In the genomic region with DNA sequence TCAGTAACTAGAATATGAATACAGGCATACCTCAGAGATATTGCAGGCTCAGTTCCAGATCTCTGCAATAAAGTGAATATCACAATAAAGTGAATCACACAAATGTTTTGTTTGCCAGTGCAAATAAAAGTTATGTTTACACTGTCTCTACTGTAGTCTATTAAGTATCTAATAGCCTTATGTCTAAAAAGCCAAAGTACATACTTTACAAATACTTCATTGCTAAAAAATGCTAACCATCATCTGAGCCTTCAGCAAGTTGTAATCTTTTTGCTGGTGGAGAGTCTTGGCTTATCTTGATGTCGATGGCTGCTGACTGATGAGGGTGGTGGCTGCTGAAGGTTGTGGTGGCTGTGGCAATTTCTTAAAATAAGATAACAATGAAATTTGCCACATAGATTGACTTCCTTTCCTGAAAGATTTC, we compare ENCODE assay signal across 22 cellular contexts.
DNase-seq lines count a peak whose midpoint lies in the region; ATAC-seq, FAIRE-seq and TF ChIP-seq lines count a peak whose summit lies in the region.
"Had no signal": no experiment of that assay in that cellular context is flagged by ENCODE, and none has a peak within 500 bp of the region (broad histone marks: within the 10 kb centered on the region; RNA-seq: fewer than 3 reads in every experiment).

No MANE protein-coding gene starts in this region.

- no peak overlapping the region for H2AFZ ChIP-seq in astrocyte (ENCODE audit: low read depth, low read length)

- TF ChIP-seq CTCF in A549 (IDR thresholded peaks at IDR 0.05) (no peak), astrocyte (IDR thresholded peaks at IDR 0.05; ENCODE audit: insufficient read depth, low read depth, low read length) (no peak), lower lobe of right lung (IDR thresholded peaks at IDR 0.05) (no peak)

- H3K27ac ChIP-seq in A549 (peak overlapping the region; percentile 3 to 34; a peak in 1 of 6 replicates), astrocyte (ENCODE audit: low read depth, low read length) (no peak overlapping the region), lower lobe of right lung (no peak overlapping the region)
- H3K27ac ChIP-seq: breast epithelium, psoas muscle had no signal

- H3K4me3 Mint-ChIP-seq in astrocyte (ENCODE audit: unreplicated experiment): no peak overlapping the region
- H3K4me3 Mint-ChIP-seq in activated T-helper 17 cell treated with anti-CD3 and anti-CD28 coated beads, Interleukin-2, amount 50 U/mL, for 72 hours: no peak overlapping the region
- H3K4me3 Mint-ChIP-seq: effector memory CD8-positive, alpha-beta T cell; naive thymus-derived CD4-positive, alpha-beta T cell had no signal

- POLR2A ChIA-PET in A549 (lab: Yijun Ruan, JAX): no interaction called here

- 0% methylated on average over 1 of the region's 1 CpG for WGBS in A549 (ENCODE audit: missing lambda C conversion rate)

- H3K4me2 ChIP-seq in A549 (peak overlapping the region; percentile 48), astrocyte (ENCODE audit: low read length) (no peak overlapping the region)

- H3K9me3 Mint-ChIP-seq in astrocyte (ENCODE audit: unreplicated experiment): no peaks in the 10 kb centered on the region
- no peaks in the 10 kb centered on the region for H3K9me3 Mint-ChIP-seq in activated T-helper 17 cell treated with anti-CD3 and anti-CD28 coated beads, Interleukin-2, amount 50 U/mL, for 72 hours
- H3K9me3 Mint-ChIP-seq: effector memory CD8-positive, alpha-beta T cell; naive thymus-derived CD4-positive, alpha-beta T cell had no signal

- H3K4me3 ChIP-seq in A549: no peak overlapping the region
- H3K4me3 ChIP-seq in astrocyte (ENCODE audit: insufficient read depth, low read depth, low read length): no peak overlapping the region
- H3K4me3 ChIP-seq in lower lobe of right lung: no peak overlapping the region
- H3K4me3 ChIP-seq: breast epithelium, psoas muscle had no signal

- H3K79me2 ChIP-seq in astrocyte (ENCODE audit: insufficient read depth, low read length): no peaks in the 10 kb centered on the region

- no peak overlapping the region for H3K9ac ChIP-seq in astrocyte (ENCODE audit: low read length)

- TF ChIP-seq RAD21 in A549 (conservative IDR thresholded peaks at IDR 0.05 in 1 of 2, IDR thresholded peaks at IDR 0.05 in 1 of 2): no peak; a peak in 1 of 5 replicates

- FAIRE-seq in A549 (lab: Jason Lieb, UNC): no peak
- peak; percentile 81 for FAIRE-seq in astrocyte (lab: Jason Lieb, UNC)
- FAIRE-seq: GM12892 had no signal

- H3K27ac Mint-ChIP-seq in astrocyte (ENCODE audit: unreplicated experiment): no peak overlapping the region
- no peak overlapping the region for H3K27ac Mint-ChIP-seq in activated T-helper 17 cell treated with anti-CD3 and anti-CD28 coated beads, Interleukin-2, amount 50 U/mL, for 72 hours
- H3K27ac Mint-ChIP-seq: effector memory CD8-positive, alpha-beta T cell; naive thymus-derived CD4-positive, alpha-beta T cell had no signal

- peaks cover 33% of the 10 kb centered on the region for H3K4me1 Mint-ChIP-seq in astrocyte (ENCODE audit: low read depth, unreplicated experiment)
- H3K4me1 Mint-ChIP-seq in activated T-helper 17 cell treated with anti-CD3 and anti-CD28 coated beads, Interleukin-2, amount 50 U/mL, for 72 hours: peaks cover 4% of the 10 kb centered on the region

- peaks cover 55% of the 10 kb centered on the region for H3K4me1 ChIP-seq in A549
- peaks cover 18% of the 10 kb centered on the region for H3K4me1 ChIP-seq in astrocyte (ENCODE audit: insufficient read depth, low read length)
- peaks cover 19% of the 10 kb centered on the region for H3K4me1 ChIP-seq in lower lobe of right lung
- H3K4me1 ChIP-seq: breast epithelium, psoas muscle had no signal

- H3K36me3 Mint-ChIP-seq in astrocyte (ENCODE audit: low read depth, unreplicated experiment): peaks cover 20% of the 10 kb centered on the region
- H3K36me3 Mint-ChIP-seq in activated T-helper 17 cell treated with anti-CD3 and anti-CD28 coated beads, Interleukin-2, amount 50 U/mL, for 72 hours (ENCODE audit: low read depth): no peaks in the 10 kb centered on the region
- H3K36me3 Mint-ChIP-seq: naive thymus-derived CD4-positive, alpha-beta T cell had no signal

- TF ChIP-seq POLR2A in A549 (IDR thresholded peaks at IDR 0.05; ENCODE audit: low read length): no peak

- CTCF ChIA-PET in A549 (lab: Yijun Ruan, JAX): interaction anchor here (0.6 to 1.4 kb wide), 4 partner anchors 11 to 353 kb away, joined by 3 to 5 read pairs (median 3); no protein-coding TSS in a partner anchor

- no peak; a peak in 1 of 5 replicates for TF ChIP-seq EP300 in A549 (IDR thresholded peaks at IDR 0.05)

- intact Hi-C loops in lower lobe of right lung (cut with DNase I): no loop called here

- ATAC-seq in A549 (peak; percentile 82 to 86), lower lobe of right lung (peak; percentile 13 to 57), esophagus mucosa (no peak), HG03039 (IDR thresholded peaks at IDR 0.05; ENCODE audit: unreplicated experiment) (no peak), HG03378 (IDR thresholded peaks at IDR 0.05; ENCODE audit: unreplicated experiment) (no peak)
- no peak for ATAC-seq in activated T-helper 17 cell treated with anti-CD3 and anti-CD28 coated beads, Interleukin-2, amount 50 U/mL, for 72 hours (replicated peaks)
- ATAC-seq: effector memory CD8-positive, alpha-beta T cell; naive thymus-derived CD4-positive, alpha-beta T cell; psoas muscle had no signal

- DNase-seq in A549 (ENCODE audit: low read depth in 1 of 2, low spot score in 1 of 2) (peak in 1 of 2 experiments; percentile 62), HT-29 (ENCODE audit: low spot score) (peak; percentile 5), astrocyte (ENCODE audit: low read depth) (peak; percentile 72), lower lobe of right lung (no peak)
- DNase-seq: ACHN; activated CD4-positive, alpha-beta T cell treated with anti-CD3 and anti-CD28 coated beads, Interleukin-2, amount 50 U/mL, for 1 hour; activated naive CD4-positive, alpha-beta T cell treated with Interleukin-2 at 50 U/mL for 16 hours; COR-L47; effector memory CD8-positive, alpha-beta T cell; naive thymus-derived CD4-positive, alpha-beta T cell; NCI-H1436 treated with DMSO at 0.1 percent for 48 hours; NCI-H345; psoas muscle; Right ventricle myocardium superior; stimulated activated naive CD4-positive, alpha-beta T cell; T-helper 9 cell had no signal

- peaks cover 37% of the 10 kb centered on the region for H3K36me3 ChIP-seq in astrocyte (ENCODE audit: insufficient read depth, low read length)
- peaks cover 25% of the 10 kb centered on the region for H3K36me3 ChIP-seq in lower lobe of right lung
- H3K36me3 ChIP-seq: breast epithelium had no signal

- H3K27me3 Mint-ChIP-seq in astrocyte (ENCODE audit: low read depth, unreplicated experiment): no peaks in the 10 kb centered on the region
- peaks cover 7% of the 10 kb centered on the region for H3K27me3 Mint-ChIP-seq in activated T-helper 17 cell treated with anti-CD3 and anti-CD28 coated beads, Interleukin-2, amount 50 U/mL, for 72 hours
- H3K27me3 Mint-ChIP-seq: naive thymus-derived CD4-positive, alpha-beta T cell had no signal

- H3K27me3 ChIP-seq in astrocyte (ENCODE audit: insufficient read depth, low read length) (no peaks in the 10 kb centered on the region), lower lobe of right lung (ENCODE audit: low read depth) (no peaks in the 10 kb centered on the region)
- H3K27me3 ChIP-seq: breast epithelium had no signal

- no peaks in the 10 kb centered on the region for H3K9me3 ChIP-seq in A549
- H3K9me3 ChIP-seq in astrocyte (ENCODE audit: insufficient read depth, low read depth, low read length): no peaks in the 10 kb centered on the region
- no peaks in the 10 kb centered on the region for H3K9me3 ChIP-seq in lower lobe of right lung
- H3K9me3 ChIP-seq: breast epithelium, psoas muscle had no signal

- no peaks in the 10 kb centered on the region for H4K20me1 ChIP-seq in astrocyte (ENCODE audit: insufficient read depth, low read length)

TF ChIP-seq in A549, 52 proteins besides CTCF, POLR2A, EP300 and RAD21:
- TF ChIP-seq JUN (IDR thresholded peaks at IDR 0.05) (peak in 1 of 2 experiments; percentile 86; a peak in 1 of 5 replicates), CBX2 (IDR thresholded peaks at IDR 0.05; ENCODE audit: borderline replicate concordance, low read depth) (no peak), JUNB (IDR thresholded peaks at IDR 0.05) (peak; percentile 91), GATA3 (IDR thresholded peaks at IDR 0.05; ENCODE audit: borderline replicate concordance) (peak; percentile 87), ZFP36 (IDR thresholded peaks at IDR 0.05; ENCODE audit: borderline replicate concordance, partially characterized antibody) (no peak), CEBPB (IDR thresholded peaks at IDR 0.05) (peak; percentile 29 to 67; a peak in 2 of 4 replicates), FOSL2 (IDR thresholded peaks at IDR 0.05) (peak; percentile 46; the same call in 1 of the 2 replicates), FOSL2 (CRISPR knock-in tag; IDR thresholded peaks at IDR 0.05) (peak; percentile 75), HDAC2 (IDR thresholded peaks at IDR 0.05) (no peak), TP53 (CRISPR knock-in tag; IDR thresholded peaks at IDR 0.05) (no peak)
- TF ChIP-seq, protein P1, sequence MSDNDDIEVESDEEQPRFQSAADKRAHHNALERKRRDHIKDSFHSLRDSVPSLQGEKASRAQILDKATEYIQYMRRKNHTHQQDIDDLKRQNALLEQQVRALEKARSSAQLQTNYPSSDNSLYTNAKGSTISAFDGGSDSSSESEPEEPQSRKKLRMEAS (IDR thresholded peaks at IDR 0.05): peak; percentile 24; the same call in 1 of the 2 replicates
- TF ChIP-seq, protein P2, sequence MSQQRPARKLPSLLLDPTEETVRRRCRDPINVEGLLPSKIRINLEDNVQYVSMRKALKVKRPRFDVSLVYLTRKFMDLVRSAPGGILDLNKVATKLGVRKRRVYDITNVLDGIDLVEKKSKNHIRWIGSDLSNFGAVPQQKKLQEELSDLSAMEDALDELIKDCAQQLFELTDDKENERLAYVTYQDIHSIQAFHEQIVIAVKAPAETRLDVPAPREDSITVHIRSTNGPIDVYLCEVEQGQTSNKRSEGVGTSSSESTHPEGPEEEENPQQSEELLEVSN (IDR thresholded peaks at IDR 0.05; ENCODE audit: borderline replicate concordance, low read depth): no peak
TF ChIP-seq in A549: peak in this region for 6.

Comparison
In these comparisons a context has a peak if more than half of its experiments do, and no peak if none do; other contexts are left out.
1. ATAC-seq: peak in A549 (2 of 2) and lower lobe of right lung (2 of 2); none in esophagus mucosa (single experiment), HG03039 (single experiment), HG03378 (single experiment) and activated T-helper 17 cell treated with anti-CD3 and anti-CD28 coated beads, Interleukin-2, amount 50 U/mL, for 72 hours (single experiment).
2. H3K27ac ChIP-seq: peak in A549 (2 of 2); none in astrocyte (single experiment) and lower lobe of right lung (single experiment).